Comparison of ENCODE assay signal across 28 cellular contexts in genomic region chr5:129078247-129078646, GRCh38.
"Had no signal": no experiment of that assay in that cellular context is flagged by ENCODE, and none has a peak within 500 bp of the region (broad histone marks: within the 10 kb centered on the region; RNA-seq: fewer than 3 reads in every experiment).

No MANE protein-coding gene starts in this region.

- DNase-seq: activated CD4-positive, alpha-beta T cell treated with anti-CD3 and anti-CD28 coated beads for 1 hour; activated CD4-positive, alpha-beta T cell treated with anti-CD3 and anti-CD28 coated beads for 4 hours; activated CD4-positive, alpha-beta T cell treated with anti-CD3 and anti-CD28 coated beads, Interleukin-2, amount 10 ng/mL, durations not matched to agents 7 days and 5 days; activated CD4-positive, alpha-beta T cell treated with anti-CD3 and anti-CD28 coated beads, Interleukin-2, amount 50 U/mL, for 4 hours; activated CD8-positive, alpha-beta memory T cell treated with anti-CD3 and anti-CD28 coated beads, Interleukin-2, amount 10 ng/mL, durations not matched to agents 7 days and 5 days; activated CD8-positive, alpha-beta memory T cell treated with anti-CD3 and anti-CD28 coated beads, Interleukin-2, amount 50 U/mL, for 4 hours; activated CD8-positive, alpha-beta T cell treated with anti-CD3 and anti-CD28 coated beads, Interleukin-2, amount 10 ng/mL, durations not matched to agents 7 days and 5 days; activated effector memory CD4-positive, alpha-beta T cell treated with anti-CD3 and anti-CD28 coated beads, Interleukin-2, amount 50 U/mL, for 16 hours; activated naive CD4-positive, alpha-beta T cell treated with anti-CD3 and anti-CD28 coated beads for 36 hours; activated naive CD8-positive, alpha-beta T cell treated with anti-CD3 and anti-CD28 coated beads for 36 hours; activated naive CD8-positive, alpha-beta T cell treated with anti-CD3 and anti-CD28 coated beads, Interleukin-2, amount 50 U/mL, for 24 hours; activated T-cell treated with anti-CD3 and anti-CD28 coated beads, Interleukin-2, amount 50 U/mL, for 1 hour; activated T-cell treated with anti-CD3 and anti-CD28 coated beads, Interleukin-2, amount 50 U/mL, for 48 hours; adrenal gland; amygdala; aorta; central memory CD4-positive, alpha-beta T cell; cerebellar nuclear complex; colonic mucosa; effector CD8-positive, alpha-beta T cell; foreskin fibroblast; glutamatergic neuron; heart left ventricle; T-helper 2 cell had no signal

- H3K4me1 ChIP-seq: adrenal gland, breast epithelium, colonic mucosa had no signal

- ATAC-seq: activated CD8-positive, alpha-beta memory T cell treated with anti-CD3 and anti-CD28 coated beads, Interleukin-2, amount 10 ng/mL, durations not matched to agents 7 days and 5 days; activated CD8-positive, alpha-beta T cell treated with anti-CD3 and anti-CD28 coated beads, Interleukin-2, amount 10 ng/mL, durations not matched to agents 7 days and 5 days; activated naive CD8-positive, alpha-beta T cell treated with anti-CD3 and anti-CD28 coated beads, Interleukin-2, amount 50 U/mL, for 24 hours; heart left ventricle; WTC11 had no signal

- H3K4me3 ChIP-seq: adrenal gland, breast epithelium, cardiac muscle cell, colonic mucosa, heart left ventricle had no signal

- H3K27me3 ChIP-seq: adrenal gland, breast epithelium, cardiac muscle cell, colonic mucosa, heart left ventricle had no signal

- H3K27ac ChIP-seq: adrenal gland, breast epithelium, cardiac muscle cell, colonic mucosa, epithelial cell of prostate, heart left ventricle had no signal

- H3K36me3 ChIP-seq: adrenal gland, breast epithelium, cardiac muscle cell, colonic mucosa, heart left ventricle had no signal

- H3K9me3 ChIP-seq: adrenal gland, breast epithelium, colonic mucosa, heart left ventricle had no signal
